ENCODE assay signal across 1 cellular context in genomic region chr1:16137890-16138467, GRCh38.
TF ChIP-seq lines count a peak whose summit lies in the region.

No MANE protein-coding gene starts in this region.

TF ChIP-seq in GM23338, 12 proteins besides CTCF, POLR2A, EP300 and RAD21:
- TF ChIP-seq ETS1 (IDR thresholded peaks at IDR 0.05) = no peak
- no peak for TF ChIP-seq EZH2phosphoT487 (IDR thresholded peaks at IDR 0.05; ENCODE audit: unreplicated experiment)
- no peak for TF ChIP-seq ZNF331 (CRISPR knock-in tag; IDR thresholded peaks at IDR 0.05; ENCODE audit: low read depth)
- TF ChIP-seq ZNF114 (CRISPR knock-in tag; IDR thresholded peaks at IDR 0.05) = no peak
- no peak for TF ChIP-seq EZH2 (IDR thresholded peaks at IDR 0.05; ENCODE audit: low read depth, unreplicated experiment)
- no peak for TF ChIP-seq ZNF462 (CRISPR knock-in tag; IDR thresholded peaks at IDR 0.05)
TF ChIP-seq in GM23338: peak in this region for 0.
